8 cellular contexts compared by ENCODE assay signal in the genomic region with DNA sequence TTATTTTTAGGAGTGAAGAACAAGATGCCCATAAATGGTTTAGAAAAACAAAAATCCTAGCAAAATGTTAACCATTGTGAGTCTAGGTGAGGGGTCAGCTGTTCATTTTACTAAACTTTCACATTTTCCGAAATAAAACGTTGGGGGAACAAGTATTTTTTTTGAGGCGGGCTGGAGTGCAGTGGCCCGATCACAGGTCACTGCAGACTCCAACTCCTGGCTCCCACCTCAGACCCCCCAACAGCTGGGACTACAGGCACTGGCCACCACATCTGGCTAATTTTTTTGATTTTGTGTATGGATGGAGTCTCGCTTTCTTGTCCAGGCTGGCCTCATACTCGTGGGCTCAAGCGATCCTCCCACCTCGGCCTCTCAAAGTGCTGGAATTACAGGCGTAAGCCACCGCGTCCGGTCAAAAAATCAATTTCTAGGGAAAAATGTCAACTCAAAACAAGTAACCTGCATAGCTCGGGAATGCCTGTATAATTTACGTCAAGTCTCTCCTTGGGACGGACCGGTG. TPM values are rescaled to one million over a fixed set of nuclear protein-coding genes. Genes with fewer than 3 reads are reported as not detected.
DNase-seq lines count a peak whose midpoint lies in the region; ATAC-seq, FAIRE-seq and TF ChIP-seq lines count a peak whose summit lies in the region.

No MANE protein-coding gene starts in this region.

- WGBS in endodermal cell (ENCODE audit: insufficient coverage in 1 of 2, insufficient read length in 1 of 2), 2 experiments, result 6 to 7% methylated on average over 11 to 16 of the region's 16 CpGs
- 2 to 34% methylated on average over 16 of the region's 16 CpGs for WGBS in pancreas, 2 donors

- peak overlapping the region; percentile 75 for H3K27ac ChIP-seq in endodermal cell (ENCODE audit: low read depth, low read length)
- peak overlapping the region; percentile 63 to 73 (median 70) for H3K27ac ChIP-seq in pancreas

- no peaks in the 10 kb centered on the region for H3K27me3 Mint-ChIP-seq in endodermal cell (ENCODE audit: insufficient read depth)

- H3K4me1 ChIP-seq in endodermal cell (ENCODE audit: control insufficient read depth, insufficient read depth, low read length) (no peaks in the 10 kb centered on the region), pancreas (no peaks in the 10 kb centered on the region)

- H3K9me3 ChIP-seq in endodermal cell (ENCODE audit: control insufficient read depth, low read length) (no peaks in the 10 kb centered on the region), pancreas (no peaks in the 10 kb centered on the region)

- H3K4me3 Mint-ChIP-seq in endodermal cell, result peak overlapping the region; percentile 87

- peak overlapping the region; percentile 95 for H3K27ac Mint-ChIP-seq in endodermal cell

- FAIRE-seq in pancreas (lab: Jason Lieb, UNC) (no peak), RCC 7860 (lab: Jason Lieb, UNC) (no peak)

- no peak for DNase-seq in NB4 (ENCODE audit: low read depth)
- no peak for DNase-seq in endodermal cell
- DNase-seq in pancreas, result no peak
- DNase-seq in epidermal melanocyte (ENCODE audit: insufficient read length, low spot score), result no peak
- no peak for DNase-seq in RCC 7860 (ENCODE audit: low spot score)

- peaks cover 63% of the 10 kb centered on the region for H3K9me3 Mint-ChIP-seq in endodermal cell

- ATAC-seq in GM19455 (IDR thresholded peaks at IDR 0.05; ENCODE audit: unreplicated experiment), result peak; percentile 21
- ATAC-seq in pancreas, result peak in 3 of 4 donors; percentile 0 to 1 (median 1)
- ATAC-seq in GM21723 (IDR thresholded peaks at IDR 0.05; ENCODE audit: unreplicated experiment), result no peak
- ATAC-seq in GM21576 (IDR thresholded peaks at IDR 0.05; ENCODE audit: unreplicated experiment), result no peak

- H3K9ac ChIP-seq in endodermal cell (ENCODE audit: extremely low read depth, low read length, poor library complexity, severe bottlenecking), result peak overlapping the region; percentile 86

- no peaks in the 10 kb centered on the region for H3K27me3 ChIP-seq in endodermal cell (ENCODE audit: control insufficient read depth, insufficient read depth, low read length, poor library complexity, severe bottlenecking)
- no peaks in the 10 kb centered on the region for H3K27me3 ChIP-seq in pancreas

- peak overlapping the region; percentile 87 for H3K4me3 ChIP-seq in NB4 (ENCODE audit: low read depth, low read length)
- peak overlapping the region; percentile 93 for H3K4me3 ChIP-seq in endodermal cell (ENCODE audit: low read length)
- peak overlapping the region; percentile 8 to 46 (median 38) for H3K4me3 ChIP-seq in pancreas

- peaks cover 14% of the 10 kb centered on the region for H3K36me3 ChIP-seq in endodermal cell (ENCODE audit: control insufficient read depth, insufficient read depth, low read length)
- no peaks in the 10 kb centered on the region for H3K36me3 ChIP-seq in pancreas

- TF ChIP-seq CTCF in NB4 (IDR thresholded peaks at IDR 0.05; ENCODE audit: low read depth, low read length), result no peak
- no peak for TF ChIP-seq CTCF in endodermal cell (conservative IDR thresholded peaks at IDR 0.05)
- no peak for TF ChIP-seq CTCF in pancreas (IDR thresholded peaks at IDR 0.05)

- intact Hi-C loops in pancreas (cut with DNase I), result no loop called here

- TF ChIP-seq POLR2A in NB4 (IDR thresholded peaks at IDR 0.05; ENCODE audit: extremely low read depth, insufficient read length), result no peak

- H3K36me3 Mint-ChIP-seq in endodermal cell (ENCODE audit: low read depth), result peaks cover 14% of the 10 kb centered on the region

- H3K4me1 Mint-ChIP-seq in endodermal cell, result peaks cover 2% of the 10 kb centered on the region

RNA-seq across cellular contexts. Expression of a gene that starts 0.7 kb away (rescaled TPM):
- total RNA-seq in endodermal cell (10 to 100 TPM; 43.1 to 44.9 TPM), pancreas (10 to 100 TPM; 13.5 to 23.2 (median 17.0) TPM)
- polyA plus RNA-seq in endodermal cell (2013, experiment 1 of 2), result 23.2 TPM
- polyA plus RNA-seq in endodermal cell (2013, experiment 2 of 2), result 22.0 TPM
- 10 to 100 TPM in 1 of 2 donors, 1 to 10 TPM in 1; 9.8 to 11.8 TPM for polyA plus RNA-seq in pancreas

Comparison
In these comparisons a context has a peak if more than half of its experiments do, and no peak if none do; other contexts are left out.
1. ATAC-seq: peak in GM19455 (single experiment) and pancreas (3 of 4); none in GM21723 (single experiment) and GM21576 (single experiment).
2. H3K4me3 ChIP-seq: peak in every context shown above with its lines; median percentile 93 in endodermal cell; 87 in NB4; 38 in pancreas.